8 cellular contexts compared by ENCODE assay signal in the genomic region with DNA sequence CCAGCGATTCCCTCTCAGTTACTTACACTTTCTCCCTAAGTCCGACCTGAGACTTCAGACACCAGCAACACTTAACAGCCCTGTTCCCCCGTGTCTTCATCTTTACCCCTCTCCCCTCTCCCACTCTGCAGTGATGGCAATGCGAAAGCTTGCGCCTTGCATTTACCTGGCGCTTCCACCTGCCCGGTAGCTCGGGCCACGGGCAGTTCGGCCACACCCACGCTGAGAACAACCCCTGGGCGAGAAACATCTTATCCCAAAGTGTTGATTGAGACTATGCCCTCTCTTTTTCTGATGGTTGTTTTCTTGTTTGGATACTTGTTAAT. TPM values are rescaled to one million over a fixed set of nuclear protein-coding genes. Genes with fewer than 3 reads are reported as not detected.
DNase-seq lines count a peak whose midpoint lies in the region; ATAC-seq and TF ChIP-seq lines count a peak whose summit lies in the region.

No MANE protein-coding gene starts in this region.

- peak; percentile 0 for ATAC-seq in GM21529 (IDR thresholded peaks at IDR 0.05; ENCODE audit: unreplicated experiment)

- peaks cover 30% of the 10 kb centered on the region for H3K79me2 ChIP-seq in PC-9 (ENCODE audit: low read depth)

- H3K4me1 ChIP-seq in BLaER1, result peaks cover 60% of the 10 kb centered on the region
- H3K4me1 ChIP-seq in PC-9 (replicated peaks; ENCODE audit: insufficient read depth), result peaks cover 26% of the 10 kb centered on the region
- peaks cover 44% of the 10 kb centered on the region for H3K4me1 ChIP-seq in left ventricle myocardium inferior
- peaks cover 15 to 80% (median 51%) of the 10 kb centered on the region in 6 donors for H3K4me1 ChIP-seq in spleen

- BruUV-seq in PC-9 (replicated peaks; lab: Mats Ljungman, UMichigan), result no TSS peak

- TF ChIP-seq CTCF in PC-9 (conservative IDR thresholded peaks at IDR 0.05), result no peak
- TF ChIP-seq CTCF in left ventricle myocardium inferior (IDR thresholded peaks at IDR 0.05; ENCODE audit: borderline replicate concordance), result no peak
- no peak for TF ChIP-seq CTCF in spleen (IDR thresholded peaks at IDR 0.05 in 8 of 11, conservative IDR thresholded peaks at IDR 0.05 in 3 of 11)
- no peak for TF ChIP-seq CTCF in chondrocyte (IDR thresholded peaks at IDR 0.05)

- H4K20me1 ChIP-seq in BLaER1 (no peaks in the 10 kb centered on the region), PC-9 (ENCODE audit: insufficient read depth) (no peaks in the 10 kb centered on the region; the same call in 1 of the 2 replicates)

- H3K36me3 ChIP-seq in BLaER1 (peaks cover 16% of the 10 kb centered on the region; the same call in 1 of the 2 replicates), PC-9 (ENCODE audit: low read depth) (peaks cover 31% of the 10 kb centered on the region), left ventricle myocardium inferior (peaks cover 20% of the 10 kb centered on the region), spleen (peaks cover 0 to 20% (median 7%) of the 10 kb centered on the region in 6 donors)

- H3K27ac Mint-ChIP-seq in chondrocyte (ENCODE audit: unreplicated experiment), result no peak overlapping the region

- H3K9ac ChIP-seq in BLaER1, result peak overlapping the region; percentile 80

- 1 to 2% (median 2%) methylated on average over 12 of the region's 12 CpGs for WGBS in spleen, 5 donors

- H3K4me1 Mint-ChIP-seq in chondrocyte (ENCODE audit: low read depth), result no peaks in the 10 kb centered on the region

- POLR2A ChIA-PET in PC-9 (lab: Charles Lee; ENCODE audit: unreplicated experiment), result no interaction called here

- H3K9me3 ChIP-seq in BLaER1, result no peaks in the 10 kb centered on the region
- H3K9me3 ChIP-seq in PC-9 (ENCODE audit: insufficient read depth, low read depth), result no peaks in the 10 kb centered on the region
- H3K9me3 ChIP-seq in left ventricle myocardium inferior (replicated peaks), result no peaks in the 10 kb centered on the region
- no peaks in the 10 kb centered on the region for H3K9me3 ChIP-seq in spleen

- no peaks in the 10 kb centered on the region for H3K9me3 Mint-ChIP-seq in chondrocyte (ENCODE audit: low read depth)

- H3K4me3 ChIP-seq in BLaER1, result peak overlapping the region; percentile 86
- H3K4me3 ChIP-seq in PC-9, result peak overlapping the region; percentile 63
- peak overlapping the region; percentile 97 for H3K4me3 ChIP-seq in left ventricle myocardium inferior
- peak overlapping the region; percentile 87 to 99 (median 98) for H3K4me3 ChIP-seq in spleen

- H3K27ac ChIP-seq in BLaER1 (peak overlapping the region; percentile 82), PC-9 (peak overlapping the region; percentile 95), left ventricle myocardium inferior (replicated peaks) (peak overlapping the region; percentile 91), spleen (peak overlapping the region; percentile 87 to 95 (median 90))

- H3K4me2 ChIP-seq in BLaER1 (peak overlapping the region; percentile 96), PC-9 (peak overlapping the region; percentile 89)

- intact Hi-C loops in PC-9 (cut with micrococcal nuclease; ENCODE audit: unreplicated experiment) (loop anchor here (5.0 kb wide), 1 partner anchor 529 kb away; no protein-coding TSS in a partner anchor), left ventricle myocardium inferior (cut with micrococcal nuclease) (no loop called here), spleen (cut with DNase I; ENCODE audit: low total_unique reads) (no loop called here)

- H3K9me2 ChIP-seq in PC-9 (ENCODE audit: insufficient read depth), result peaks cover 9% of the 10 kb centered on the region; the same call in 1 of the 2 replicates

- H3K27me3 ChIP-seq in BLaER1, result no peaks in the 10 kb centered on the region
- H3K27me3 ChIP-seq in PC-9 (ENCODE audit: insufficient read depth, low read depth), result no peaks in the 10 kb centered on the region
- H3K27me3 ChIP-seq in left ventricle myocardium inferior (ENCODE audit: low read depth), result no peaks in the 10 kb centered on the region
- no peaks in the 10 kb centered on the region for H3K27me3 ChIP-seq in spleen (replicated peaks in 1 of 7)

- H3K4me3 Mint-ChIP-seq in chondrocyte (ENCODE audit: unreplicated experiment), result no peak overlapping the region

- peak overlapping the region; percentile 99 for H2AFZ ChIP-seq in PC-9

- H3F3A ChIP-seq in PC-9 (ENCODE audit: insufficient read depth, low read depth), result peaks cover 33% of the 10 kb centered on the region

- no peak for TF ChIP-seq POLR2A in spleen (IDR thresholded peaks at IDR 0.05)

- CTCF ChIA-PET in PC-9 (lab: Charles Lee), result interaction anchor here (0.6 to 0.9 kb wide), 2 partner anchors 50 to 611 kb away, joined by 3 to 4 read pairs; no protein-coding TSS in a partner anchor

- H3K36me3 Mint-ChIP-seq in chondrocyte (ENCODE audit: low read depth), result no peaks in the 10 kb centered on the region

- DNase-seq in PC-9, result peak; percentile 50 to 58
- no peak for DNase-seq in left ventricle myocardium inferior
- DNase-seq in spleen, result peak; percentile 75
- no peak for DNase-seq in chondrocyte (ENCODE audit: low spot score)
- DNase-seq in DMS 273 (lab: John Stamatoyannopoulos, UW; ENCODE audit: unreplicated experiment), result no peak
- no peak for DNase-seq in stimulated activated CD4-positive, alpha-beta T cell treated with anti-CD3 and anti-CD28 coated beads, Interleukin-12 subunit alpha, Interleukin-12 subunit beta, amount 100 ng/mL, for 4 hours

- no peaks in the 10 kb centered on the region for H3K27me3 Mint-ChIP-seq in chondrocyte (ENCODE audit: low read depth)

RNA-seq across cellular contexts. Expression of gene DNAJC10, which starts 0.6 kb away (rescaled TPM):
- total RNA-seq in PC-9 (2021) (160 and 167 TPM in 2 replicates), left ventricle myocardium inferior (55.8 TPM), spleen (100 to 1,000 TPM in 1 of 7 donors, 10 to 100 TPM in 6; 54.3 to 108 (median 81.9) TPM), chondrocyte (165 to 261 TPM (median 178 TPM) in 3 replicates)
- polyA plus RNA-seq in spleen, result 10 to 100 TPM; 25.7 to 30.4 (median 25.8) TPM

Comparison
In these comparisons a context has a peak if more than half of its experiments do, and no peak if none do; other contexts are left out.
1. DNase-seq: peak in PC-9 (2 of 2) and spleen (single experiment); none in left ventricle myocardium inferior (single experiment), chondrocyte (single experiment), DMS 273 (single experiment) and stimulated activated CD4-positive, alpha-beta T cell treated with anti-CD3 and anti-CD28 coated beads, Interleukin-12 subunit alpha, Interleukin-12 subunit beta, amount 100 ng/mL, for 4 hours (single experiment).
2. Peak in every context shown above with its lines, with median percentiles within 50 percentile points of each other: H3K27ac ChIP-seq and H3K4me3 ChIP-seq.